In genomic region chr17:71269201-71269600, GRCh38 we compare ENCODE assay signal across 6 cellular contexts.
"Had no signal": no experiment of that assay in that cellular context is flagged by ENCODE, and none has a peak within 500 bp of the region (broad histone marks: within the 10 kb centered on the region; RNA-seq: fewer than 3 reads in every experiment).

No MANE protein-coding gene starts in this region.

- H3K4me2 ChIP-seq: KMS-11 had no signal

- H3K4me3 ChIP-seq: K562 had no signal

- H3K27ac ChIP-seq: HL-60, KMS-11 had no signal

- DNase-seq: KBM-7, KG1 had no signal

- H3K9ac ChIP-seq: KMS-11 had no signal

- ATAC-seq: K562 had no signal

- FAIRE-seq: HTR-8/SVneo, K562 had no signal
